Comparison of ENCODE assay signal across 8 cellular contexts in genomic region chr3:178336336-178336735, GRCh38.
"Had no signal": no experiment of that assay in that cellular context is flagged by ENCODE, and none has a peak within 500 bp of the region (broad histone marks: within the 10 kb centered on the region; RNA-seq: fewer than 3 reads in every experiment).

No MANE protein-coding gene starts in this region.

- ATAC-seq: GM23338 had no signal

- H3K4me1 Mint-ChIP-seq: GM23338, H9, IgD-negative memory B cell had no signal

- H3K4me3 ChIP-seq: GM23338 had no signal

- H3K9me3 Mint-ChIP-seq: GM23338 had no signal

- H3K36me3 Mint-ChIP-seq: IgD-negative memory B cell had no signal

- H3K4me3 Mint-ChIP-seq: GM23338, H9, IgD-negative memory B cell had no signal

- H3K4me2 ChIP-seq: GM23338 had no signal

- H2AFZ ChIP-seq: GM23338 had no signal

- DNase-seq: H9, HCEC 1CT, KBM-7 had no signal

- H3K27ac Mint-ChIP-seq: GM23338, IgD-negative memory B cell had no signal

- FAIRE-seq: H1, H54, HTR-8/SVneo had no signal
